Comparison of ENCODE assay signal across 12 cellular contexts in the genomic region with DNA sequence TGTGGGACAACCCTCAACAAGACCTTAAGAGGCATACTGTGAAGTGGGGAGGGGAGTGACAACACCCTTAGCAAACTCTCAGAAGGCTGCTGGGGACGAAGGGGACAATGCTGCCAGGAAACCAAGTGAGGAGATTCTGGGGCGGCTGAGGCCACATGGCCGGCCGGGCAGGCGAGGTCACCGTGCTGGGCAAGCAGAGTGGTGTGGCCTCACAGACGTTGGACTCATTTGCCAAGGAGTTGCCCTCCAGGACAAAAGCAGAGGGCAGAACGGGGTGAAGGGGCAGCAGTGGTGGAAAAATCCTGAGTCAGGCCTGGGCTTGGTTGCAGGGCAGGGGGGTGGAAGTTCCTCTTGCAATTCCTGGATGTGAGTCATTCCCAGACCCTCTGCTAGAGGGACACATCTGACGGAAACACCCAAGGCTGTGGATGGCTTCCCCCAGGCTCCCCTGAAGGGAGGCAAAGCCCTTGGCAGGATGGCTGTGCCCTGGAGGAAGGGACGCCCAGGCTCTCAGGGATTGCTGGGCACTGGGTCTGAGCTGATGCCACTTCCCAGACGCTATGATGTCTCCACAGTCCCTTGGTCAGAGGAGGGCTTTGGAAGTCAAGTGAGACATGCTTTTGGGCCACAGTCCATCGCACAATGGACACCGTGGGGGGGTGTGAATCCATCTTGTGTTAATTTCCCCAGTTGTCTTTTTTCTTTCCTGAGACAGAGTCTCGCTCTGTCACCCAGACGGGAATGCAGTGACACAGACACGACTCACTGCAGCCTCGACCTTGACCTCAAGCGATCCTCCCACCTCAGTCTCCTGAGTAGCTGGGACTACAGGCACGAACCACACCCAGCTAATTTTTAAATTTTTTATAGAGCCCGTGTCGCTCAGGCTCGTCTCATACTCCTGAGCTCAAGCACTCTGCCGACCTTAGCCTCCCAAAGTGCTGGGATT. TPM values are rescaled to one million over a fixed set of nuclear protein-coding genes. Genes with fewer than 3 reads are reported as not detected.
DNase-seq lines count a peak whose midpoint lies in the region; TF ChIP-seq lines count a peak whose summit lies in the region.
"Had no signal": no experiment of that assay in that cellular context is flagged by ENCODE, and none has a peak within 500 bp of the region (broad histone marks: within the 10 kb centered on the region; RNA-seq: fewer than 3 reads in every experiment).

No MANE protein-coding gene starts in this region.

- H3K9me3 ChIP-seq in mammary epithelial cell (replicated peaks; ENCODE audit: insufficient read depth, low read length) (no peaks in the 10 kb centered on the region), smooth muscle cell (replicated peaks; ENCODE audit: low read depth) (no peaks in the 10 kb centered on the region)

- H3K27ac ChIP-seq in mammary epithelial cell (ENCODE audit: insufficient read depth, low read depth, low read length) (no peak overlapping the region), smooth muscle cell (ENCODE audit: low read depth) (peak overlapping the region; percentile 70)

- CTCF ChIA-PET in mammary epithelial cell (lab: Charles Lee; ENCODE audit: low non-redundant PET), result no interaction called here

- no peak overlapping the region for H3K9ac ChIP-seq in mammary epithelial cell (ENCODE audit: insufficient read depth, low read length)
- peak overlapping the region; percentile 70 for H3K9ac ChIP-seq in smooth muscle cell (ENCODE audit: low read depth)

- H3K4me3 ChIP-seq in mammary epithelial cell (replicated peaks in 1 of 3; ENCODE audit: insufficient read depth in 1 of 3, low read depth in 2 of 3, low read length in 3 of 3), result no peak overlapping the region
- no peak overlapping the region for H3K4me3 ChIP-seq in smooth muscle cell

- TF ChIP-seq CTCF in mammary epithelial cell (conservative IDR thresholded peaks at IDR 0.05 in 1 of 2, IDR thresholded peaks at IDR 0.05 in 1 of 2; ENCODE audit: extremely low read depth in 1 of 2, insufficient read depth in 1 of 2, low read depth in 1 of 2, low read length in 2 of 2) (no peak), smooth muscle cell (IDR thresholded peaks at IDR 0.05; ENCODE audit: borderline replicate concordance, insufficient read depth, poor library complexity, severe bottlenecking) (no peak)

- BruUV-seq in mammary epithelial cell (replicated peaks; lab: Mats Ljungman, UMichigan), result no TSS peak

- dilution Hi-C loops in mammary epithelial cell (cut with HindIII; ENCODE audit: low sequenced_read_pairs), result no loop called here

- WGBS in mammary epithelial cell (ENCODE audit: low coverage, missing lambda C conversion rate), result 60% methylated on average over 20 of the region's 23 CpGs
- WGBS in smooth muscle cell (ENCODE audit: low lambda C conversion rate), result 57% methylated on average over 22 of the region's 23 CpGs

- in situ Hi-C loops in mammary epithelial cell (cut with MboI; ENCODE audit: low sequenced_read_pairs in 2 of 2), result no loop called here

- H3K79me2 ChIP-seq in mammary epithelial cell (ENCODE audit: insufficient read depth, low read length) (no peaks in the 10 kb centered on the region), smooth muscle cell (ENCODE audit: low read depth) (no peaks in the 10 kb centered on the region)

- peak overlapping the region; percentile 39 for H3K4me2 ChIP-seq in mammary epithelial cell (ENCODE audit: insufficient read depth, low read depth, low read length)
- H3K4me2 ChIP-seq in smooth muscle cell, result peak overlapping the region; percentile 45

- no peaks in the 10 kb centered on the region for H3K27me3 ChIP-seq in mammary epithelial cell (ENCODE audit: insufficient read depth, low read length)
- no peaks in the 10 kb centered on the region for H3K27me3 ChIP-seq in smooth muscle cell (ENCODE audit: low read depth)

- peaks cover 14% of the 10 kb centered on the region for H3K4me1 ChIP-seq in mammary epithelial cell (ENCODE audit: insufficient read depth, low read length)
- peaks cover 4% of the 10 kb centered on the region for H3K4me1 ChIP-seq in smooth muscle cell (ENCODE audit: low read depth)

- DNase-seq in HK-2 (ENCODE audit: unreplicated experiment) (peak; percentile 69), mammary epithelial cell (no peak), islet precursor cell (peak; percentile 85), smooth muscle cell (lab: John Stamatoyannopoulos, UW; ENCODE audit: unreplicated experiment) (no peak), NCI-H1105 (lab: John Stamatoyannopoulos, UW) (no peak), NCI-H2081 treated with DMSO at 0.1 percent for 48 hours (lab: John Stamatoyannopoulos, UW) (no peak), germinal center (ENCODE audit: low spot score) (no peak), foreskin melanocyte (no peak)
- DNase-seq: activated effector memory CD4-positive, alpha-beta T cell treated with anti-CD3 and anti-CD28 coated beads, Interleukin-2, amount 50 U/mL, for 16 hours; hippocampal formation; NCI-H1930; small intestine had no signal

- H2AFZ ChIP-seq in mammary epithelial cell (ENCODE audit: low read depth, low read length), result peak overlapping the region; percentile 38
- H2AFZ ChIP-seq in smooth muscle cell (ENCODE audit: low read depth), result peak overlapping the region; percentile 51

- intact Hi-C loops in mammary epithelial cell (cut with micrococcal nuclease), result no loop called here

- no peaks in the 10 kb centered on the region for H3F3A ChIP-seq in smooth muscle cell (ENCODE audit: low read depth)

- H3K36me3 ChIP-seq in mammary epithelial cell (ENCODE audit: insufficient read depth, low read length) (no peaks in the 10 kb centered on the region), smooth muscle cell (ENCODE audit: low read depth) (no peaks in the 10 kb centered on the region)

- no peaks in the 10 kb centered on the region for H4K20me1 ChIP-seq in mammary epithelial cell (ENCODE audit: insufficient read depth, low read length)
- no peaks in the 10 kb centered on the region for H4K20me1 ChIP-seq in smooth muscle cell (ENCODE audit: low read depth)

RNA-seq across cellular contexts. Expression of gene SHANK3, which starts 16.2 kb away (rescaled TPM):
- total RNA-seq in mammary epithelial cell (10 to 100 TPM in 1 of 2 donors, 1 to 10 TPM in 1; 3.5 to 12.9 TPM), smooth muscle cell (1.3 and 2.0 TPM in 2 replicates)
- polyA plus RNA-seq in mammary epithelial cell (3.3 TPM), smooth muscle cell (1.6 and 1.9 TPM in 2 replicates)
- 2.9 TPM for polyA minus RNA-seq in mammary epithelial cell

RNA-seq across cellular contexts. Expression of gene ARSA, which starts 28.4 kb away (rescaled TPM):
- total RNA-seq in mammary epithelial cell (10 to 100 TPM; 32.7 to 50.4 TPM), smooth muscle cell (16.6 and 19.9 TPM in 2 replicates)
- polyA plus RNA-seq in mammary epithelial cell (21.6 TPM), smooth muscle cell (16.6 and 17.7 TPM in 2 replicates)
- 18.9 TPM for polyA minus RNA-seq in mammary epithelial cell

RNA-seq across cellular contexts. Expression of gene MAPK8IP2, which starts 55.8 kb away (rescaled TPM):
- total RNA-seq in mammary epithelial cell (1 to 10 TPM; 2.1 to 2.5 TPM), smooth muscle cell (0.63 TPM in 2 replicates)
- polyA plus RNA-seq in mammary epithelial cell (0.41 TPM), smooth muscle cell (1.2 and 1.5 TPM in 2 replicates)
- polyA minus RNA-seq in mammary epithelial cell, result 0.47 TPM

Comparison
In these comparisons a context has a peak if more than half of its experiments do, and no peak if none do; other contexts are left out.
1. DNase-seq: peak in HK-2 (single experiment) and islet precursor cell (single experiment); none in mammary epithelial cell (single experiment), smooth muscle cell (single experiment), NCI-H1105 (single experiment), NCI-H2081 treated with DMSO at 0.1 percent for 48 hours (single experiment), germinal center (single experiment) and foreskin melanocyte (single experiment).